In genomic region chr2:136327162-136327852, GRCh38 we compare ENCODE assay signal across 8 cellular contexts.
DNase-seq lines count a peak whose midpoint lies in the region; ATAC-seq and TF ChIP-seq lines count a peak whose summit lies in the region.

No MANE protein-coding gene starts in this region.

- intact Hi-C loops in activated naive CD4-positive, alpha-beta T cell treated with anti-CD3 and anti-CD28 coated beads for 36 hours (cut with micrococcal nuclease): loop anchor here (1.0 to 10.0 kb wide), 15 partner anchors 16 to 1273 kb away; partner anchors contain the start of genes RAB3GAP1 and UBXN4

- H4K20me1 ChIP-seq in OCI-LY1 (ENCODE audit: insufficient read depth, low read length): no peaks in the 10 kb centered on the region

- ATAC-seq in GM18517 (IDR thresholded peaks at IDR 0.05; ENCODE audit: unreplicated experiment) (peak; percentile 63), HG02763 (IDR thresholded peaks at IDR 0.05; ENCODE audit: unreplicated experiment) (peak; percentile 85), naive B cell (ENCODE audit: low read depth in 2 of 2) (peak; percentile 66 to 68)

- peak overlapping the region; percentile 29 for H3K4me3 ChIP-seq in OCI-LY1 (ENCODE audit: low read depth, low read length, poor library complexity, severe bottlenecking)

- H3K9me3 ChIP-seq in OCI-LY1 (ENCODE audit: low read length): no peaks in the 10 kb centered on the region

- H3K4me3 Mint-ChIP-seq in activated naive CD4-positive, alpha-beta T cell treated with anti-CD3 and anti-CD28 coated beads for 36 hours: peak overlapping the region; percentile 52
- H3K4me3 Mint-ChIP-seq in naive B cell: peak overlapping the region; percentile 6 to 77 (median 70)

- H3K79me2 ChIP-seq in OCI-LY1 (ENCODE audit: insufficient read depth, low read length): no peaks in the 10 kb centered on the region

- H3K36me3 Mint-ChIP-seq in activated naive CD4-positive, alpha-beta T cell treated with anti-CD3 and anti-CD28 coated beads for 36 hours (ENCODE audit: low read depth): peaks cover 2% of the 10 kb centered on the region
- no peaks in the 10 kb centered on the region for H3K36me3 Mint-ChIP-seq in naive B cell

- no peak overlapping the region for H2AFZ ChIP-seq in OCI-LY1 (ENCODE audit: low read length)

- H3F3A ChIP-seq in OCI-LY1 (ENCODE audit: insufficient read depth, low read length): 0 out of 2 replicates have a peak, but pooled peaks cover 7% of the 10 kb centered on the region

- H3K9me2 ChIP-seq in OCI-LY1 (ENCODE audit: low read depth, low read length): no peaks in the 10 kb centered on the region

- H3K4me1 ChIP-seq in OCI-LY1 (ENCODE audit: insufficient read depth, low read length, severe bottlenecking): peaks cover 75% of the 10 kb centered on the region

- no peak for TF ChIP-seq CTCF in OCI-LY1 (IDR thresholded peaks at IDR 0.05; ENCODE audit: low read length)

- H3K27ac Mint-ChIP-seq in activated naive CD4-positive, alpha-beta T cell treated with anti-CD3 and anti-CD28 coated beads for 36 hours: peak overlapping the region; percentile 82
- H3K27ac Mint-ChIP-seq in naive B cell: peak overlapping the region; percentile 73 to 92 (median 86)

- no peaks in the 10 kb centered on the region for H3K36me3 ChIP-seq in OCI-LY1 (ENCODE audit: insufficient read depth, low read length)

- H3K9ac ChIP-seq in OCI-LY1 (ENCODE audit: low read length): peak overlapping the region; percentile 59

- no peaks in the 10 kb centered on the region for H3K27me3 Mint-ChIP-seq in activated naive CD4-positive, alpha-beta T cell treated with anti-CD3 and anti-CD28 coated beads for 36 hours (ENCODE audit: low read depth)
- no peaks in the 10 kb centered on the region for H3K27me3 Mint-ChIP-seq in naive B cell

- peak; percentile 89 for DNase-seq in activated naive CD4-positive, alpha-beta T cell treated with anti-CD3 and anti-CD28 coated beads for 36 hours
- peak; percentile 17 for DNase-seq in naive B cell
- DNase-seq in NCI-H1092 (lab: John Stamatoyannopoulos, UW): no peak
- DNase-seq in HCEC 1CT: no peak
- no peak for DNase-seq in cerebellum (ENCODE audit: low spot score)

- H3K27ac ChIP-seq in OCI-LY1 (ENCODE audit: low read depth, low read length, poor library complexity, severe bottlenecking): peak overlapping the region; percentile 92

- peak overlapping the region; percentile 66 for H3K4me2 ChIP-seq in OCI-LY1 (ENCODE audit: low read length)

- peaks cover 62% of the 10 kb centered on the region for H3K4me1 Mint-ChIP-seq in activated naive CD4-positive, alpha-beta T cell treated with anti-CD3 and anti-CD28 coated beads for 36 hours (ENCODE audit: low read depth)
- H3K4me1 Mint-ChIP-seq in naive B cell: peaks cover 45 to 56% (median 51%) of the 10 kb centered on the region in 3 donors

- H3K27me3 ChIP-seq in OCI-LY1 (ENCODE audit: insufficient read depth, low read length): no peaks in the 10 kb centered on the region

- CTCF ChIA-PET in activated naive CD4-positive, alpha-beta T cell treated with anti-CD3 and anti-CD28 coated beads for 36 hours (lab: Charles Lee): interaction anchor here (0.7 to 1.6 kb wide), 4 partner anchors 8 to 53 kb away, joined by 3 to 8 read pairs (median 4); no protein-coding TSS in a partner anchor

- no peaks in the 10 kb centered on the region for H3K9me3 Mint-ChIP-seq in activated naive CD4-positive, alpha-beta T cell treated with anti-CD3 and anti-CD28 coated beads for 36 hours
- H3K9me3 Mint-ChIP-seq in naive B cell: no peaks in the 10 kb centered on the region

Comparison
In these comparisons a context has a peak if more than half of its experiments do, and no peak if none do; other contexts are left out.
1. DNase-seq: peak in activated naive CD4-positive, alpha-beta T cell treated with anti-CD3 and anti-CD28 coated beads for 36 hours (single experiment) and naive B cell (single experiment); none in NCI-H1092 (single experiment), HCEC 1CT (single experiment) and cerebellum (single experiment).
2. Peak in every context shown above with its lines, with median percentiles within 50 percentile points of each other: ATAC-seq.